1 cellular context compared by ENCODE assay signal in genomic region chr1:178530520-178530919, GRCh38.
TF ChIP-seq lines count a peak whose summit lies in the region.

No MANE protein-coding gene starts in this region.

TF ChIP-seq in SK-N-SH treated with all-trans-retinoic acid at 6 μM for 48 hours, 23 proteins besides CTCF, POLR2A, EP300 and RAD21 (continued from another document):
- TF ChIP-seq, protein P1, sequence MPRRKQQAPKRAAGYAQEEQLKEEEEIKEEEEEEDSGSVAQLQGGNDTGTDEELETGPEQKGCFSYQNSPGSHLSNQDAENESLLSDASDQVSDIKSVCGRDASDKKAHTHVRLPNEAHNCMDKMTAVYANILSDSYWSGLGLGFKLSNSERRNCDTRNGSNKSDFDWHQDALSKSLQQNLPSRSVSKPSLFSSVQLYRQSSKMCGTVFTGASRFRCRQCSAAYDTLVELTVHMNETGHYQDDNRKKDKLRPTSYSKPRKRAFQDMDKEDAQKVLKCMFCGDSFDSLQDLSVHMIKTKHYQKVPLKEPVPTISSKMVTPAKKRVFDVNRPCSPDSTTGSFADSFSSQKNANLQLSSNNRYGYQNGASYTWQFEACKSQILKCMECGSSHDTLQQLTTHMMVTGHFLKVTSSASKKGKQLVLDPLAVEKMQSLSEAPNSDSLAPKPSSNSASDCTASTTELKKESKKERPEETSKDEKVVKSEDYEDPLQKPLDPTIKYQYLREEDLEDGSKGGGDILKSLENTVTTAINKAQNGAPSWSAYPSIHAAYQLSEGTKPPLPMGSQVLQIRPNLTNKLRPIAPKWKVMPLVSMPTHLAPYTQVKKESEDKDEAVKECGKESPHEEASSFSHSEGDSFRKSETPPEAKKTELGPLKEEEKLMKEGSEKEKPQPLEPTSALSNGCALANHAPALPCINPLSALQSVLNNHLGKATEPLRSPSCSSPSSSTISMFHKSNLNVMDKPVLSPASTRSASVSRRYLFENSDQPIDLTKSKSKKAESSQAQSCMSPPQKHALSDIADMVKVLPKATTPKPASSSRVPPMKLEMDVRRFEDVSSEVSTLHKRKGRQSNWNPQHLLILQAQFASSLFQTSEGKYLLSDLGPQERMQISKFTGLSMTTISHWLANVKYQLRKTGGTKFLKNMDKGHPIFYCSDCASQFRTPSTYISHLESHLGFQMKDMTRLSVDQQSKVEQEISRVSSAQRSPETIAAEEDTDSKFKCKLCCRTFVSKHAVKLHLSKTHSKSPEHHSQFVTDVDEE (CRISPR knock-in tag; IDR thresholded peaks at IDR 0.05): no peak
- TF ChIP-seq, protein P2, sequence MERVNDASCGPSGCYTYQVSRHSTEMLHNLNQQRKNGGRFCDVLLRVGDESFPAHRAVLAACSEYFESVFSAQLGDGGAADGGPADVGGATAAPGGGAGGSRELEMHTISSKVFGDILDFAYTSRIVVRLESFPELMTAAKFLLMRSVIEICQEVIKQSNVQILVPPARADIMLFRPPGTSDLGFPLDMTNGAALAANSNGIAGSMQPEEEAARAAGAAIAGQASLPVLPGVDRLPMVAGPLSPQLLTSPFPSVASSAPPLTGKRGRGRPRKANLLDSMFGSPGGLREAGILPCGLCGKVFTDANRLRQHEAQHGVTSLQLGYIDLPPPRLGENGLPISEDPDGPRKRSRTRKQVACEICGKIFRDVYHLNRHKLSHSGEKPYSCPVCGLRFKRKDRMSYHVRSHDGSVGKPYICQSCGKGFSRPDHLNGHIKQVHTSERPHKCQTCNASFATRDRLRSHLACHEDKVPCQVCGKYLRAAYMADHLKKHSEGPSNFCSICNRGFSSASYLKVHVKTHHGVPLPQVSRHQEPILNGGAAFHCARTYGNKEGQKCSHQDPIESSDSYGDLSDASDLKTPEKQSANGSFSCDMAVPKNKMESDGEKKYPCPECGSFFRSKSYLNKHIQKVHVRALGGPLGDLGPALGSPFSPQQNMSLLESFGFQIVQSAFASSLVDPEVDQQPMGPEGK (CRISPR knock-in tag; IDR thresholded peaks at IDR 0.05; ENCODE audit: borderline replicate concordance): no peak
- no peak for TF ChIP-seq GLIS3 (CRISPR knock-in tag; IDR thresholded peaks at IDR 0.05)
- TF ChIP-seq ISL1 (CRISPR knock-in tag; IDR thresholded peaks at IDR 0.05): no peak
- TF ChIP-seq ZNF8 (CRISPR knock-in tag; IDR thresholded peaks at IDR 0.05): no peak
- no peak for TF ChIP-seq ESRRG (CRISPR knock-in tag; IDR thresholded peaks at IDR 0.05)
- TF ChIP-seq TOX (CRISPR knock-in tag; IDR thresholded peaks at IDR 0.05; ENCODE audit: borderline replicate concordance): no peak
- TF ChIP-seq, protein P3, sequence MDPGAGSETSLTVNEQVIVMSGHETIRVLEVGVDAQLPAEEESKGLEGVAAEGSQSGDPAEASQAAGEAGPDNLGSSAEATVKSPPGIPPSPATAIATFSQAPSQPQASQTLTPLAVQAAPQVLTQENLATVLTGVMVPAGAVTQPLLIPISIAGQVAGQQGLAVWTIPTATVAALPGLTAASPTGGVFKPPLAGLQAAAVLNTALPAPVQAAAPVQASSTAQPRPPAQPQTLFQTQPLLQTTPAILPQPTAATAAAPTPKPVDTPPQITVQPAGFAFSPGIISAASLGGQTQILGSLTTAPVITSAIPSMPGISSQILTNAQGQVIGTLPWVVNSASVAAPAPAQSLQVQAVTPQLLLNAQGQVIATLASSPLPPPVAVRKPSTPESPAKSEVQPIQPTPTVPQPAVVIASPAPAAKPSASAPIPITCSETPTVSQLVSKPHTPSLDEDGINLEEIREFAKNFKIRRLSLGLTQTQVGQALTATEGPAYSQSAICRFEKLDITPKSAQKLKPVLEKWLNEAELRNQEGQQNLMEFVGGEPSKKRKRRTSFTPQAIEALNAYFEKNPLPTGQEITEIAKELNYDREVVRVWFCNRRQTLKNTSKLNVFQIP (CRISPR knock-in tag; IDR thresholded peaks at IDR 0.05; ENCODE audit: borderline replicate concordance, low read depth): no peak
- no peak for TF ChIP-seq ZFP30 (CRISPR knock-in tag; IDR thresholded peaks at IDR 0.05)
- TF ChIP-seq, protein P4, sequence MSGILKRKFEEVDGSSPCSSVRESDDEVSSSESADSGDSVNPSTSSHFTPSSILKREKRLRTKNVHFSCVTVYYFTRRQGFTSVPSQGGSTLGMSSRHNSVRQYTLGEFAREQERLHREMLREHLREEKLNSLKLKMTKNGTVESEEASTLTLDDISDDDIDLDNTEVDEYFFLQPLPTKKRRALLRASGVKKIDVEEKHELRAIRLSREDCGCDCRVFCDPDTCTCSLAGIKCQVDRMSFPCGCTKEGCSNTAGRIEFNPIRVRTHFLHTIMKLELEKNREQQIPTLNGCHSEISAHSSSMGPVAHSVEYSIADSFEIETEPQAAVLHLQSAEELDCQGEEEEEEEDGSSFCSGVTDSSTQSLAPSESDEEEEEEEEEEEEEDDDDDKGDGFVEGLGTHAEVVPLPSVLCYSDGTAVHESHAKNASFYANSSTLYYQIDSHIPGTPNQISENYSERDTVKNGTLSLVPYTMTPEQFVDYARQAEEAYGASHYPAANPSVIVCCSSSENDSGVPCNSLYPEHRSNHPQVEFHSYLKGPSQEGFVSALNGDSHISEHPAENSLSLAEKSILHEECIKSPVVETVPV (CRISPR knock-in tag; IDR thresholded peaks at IDR 0.05): no peak
- TF ChIP-seq CREB5 (CRISPR knock-in tag; IDR thresholded peaks at IDR 0.05; ENCODE audit: low read depth): no peak
